ENCODE assay signal across 1 cellular context in the genomic region with DNA sequence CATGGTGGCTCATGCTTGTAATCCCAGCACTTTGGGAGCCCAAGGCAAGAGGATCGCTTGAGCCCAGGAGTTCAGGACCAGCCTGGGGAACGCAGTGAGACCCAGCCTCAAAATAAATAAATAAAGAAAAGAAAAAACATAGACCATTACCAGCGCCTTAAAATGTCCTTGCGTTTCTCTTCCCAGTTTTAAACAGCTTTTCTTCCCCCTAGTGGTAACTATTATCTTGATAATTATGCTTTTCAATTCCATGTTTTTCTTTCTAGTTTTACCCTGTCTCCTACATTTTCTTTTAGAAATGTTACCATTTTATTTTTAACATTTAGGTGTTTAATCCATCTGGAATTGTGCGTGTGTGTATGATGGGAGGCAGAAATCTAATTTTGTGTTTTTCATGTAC.
TF ChIP-seq lines count a peak whose summit lies in the region.

No MANE protein-coding gene starts in this region.

TF ChIP-seq in GM23338, 12 proteins besides CTCF, POLR2A, EP300 and RAD21 (continued from another document):
- TF ChIP-seq, protein P1, sequence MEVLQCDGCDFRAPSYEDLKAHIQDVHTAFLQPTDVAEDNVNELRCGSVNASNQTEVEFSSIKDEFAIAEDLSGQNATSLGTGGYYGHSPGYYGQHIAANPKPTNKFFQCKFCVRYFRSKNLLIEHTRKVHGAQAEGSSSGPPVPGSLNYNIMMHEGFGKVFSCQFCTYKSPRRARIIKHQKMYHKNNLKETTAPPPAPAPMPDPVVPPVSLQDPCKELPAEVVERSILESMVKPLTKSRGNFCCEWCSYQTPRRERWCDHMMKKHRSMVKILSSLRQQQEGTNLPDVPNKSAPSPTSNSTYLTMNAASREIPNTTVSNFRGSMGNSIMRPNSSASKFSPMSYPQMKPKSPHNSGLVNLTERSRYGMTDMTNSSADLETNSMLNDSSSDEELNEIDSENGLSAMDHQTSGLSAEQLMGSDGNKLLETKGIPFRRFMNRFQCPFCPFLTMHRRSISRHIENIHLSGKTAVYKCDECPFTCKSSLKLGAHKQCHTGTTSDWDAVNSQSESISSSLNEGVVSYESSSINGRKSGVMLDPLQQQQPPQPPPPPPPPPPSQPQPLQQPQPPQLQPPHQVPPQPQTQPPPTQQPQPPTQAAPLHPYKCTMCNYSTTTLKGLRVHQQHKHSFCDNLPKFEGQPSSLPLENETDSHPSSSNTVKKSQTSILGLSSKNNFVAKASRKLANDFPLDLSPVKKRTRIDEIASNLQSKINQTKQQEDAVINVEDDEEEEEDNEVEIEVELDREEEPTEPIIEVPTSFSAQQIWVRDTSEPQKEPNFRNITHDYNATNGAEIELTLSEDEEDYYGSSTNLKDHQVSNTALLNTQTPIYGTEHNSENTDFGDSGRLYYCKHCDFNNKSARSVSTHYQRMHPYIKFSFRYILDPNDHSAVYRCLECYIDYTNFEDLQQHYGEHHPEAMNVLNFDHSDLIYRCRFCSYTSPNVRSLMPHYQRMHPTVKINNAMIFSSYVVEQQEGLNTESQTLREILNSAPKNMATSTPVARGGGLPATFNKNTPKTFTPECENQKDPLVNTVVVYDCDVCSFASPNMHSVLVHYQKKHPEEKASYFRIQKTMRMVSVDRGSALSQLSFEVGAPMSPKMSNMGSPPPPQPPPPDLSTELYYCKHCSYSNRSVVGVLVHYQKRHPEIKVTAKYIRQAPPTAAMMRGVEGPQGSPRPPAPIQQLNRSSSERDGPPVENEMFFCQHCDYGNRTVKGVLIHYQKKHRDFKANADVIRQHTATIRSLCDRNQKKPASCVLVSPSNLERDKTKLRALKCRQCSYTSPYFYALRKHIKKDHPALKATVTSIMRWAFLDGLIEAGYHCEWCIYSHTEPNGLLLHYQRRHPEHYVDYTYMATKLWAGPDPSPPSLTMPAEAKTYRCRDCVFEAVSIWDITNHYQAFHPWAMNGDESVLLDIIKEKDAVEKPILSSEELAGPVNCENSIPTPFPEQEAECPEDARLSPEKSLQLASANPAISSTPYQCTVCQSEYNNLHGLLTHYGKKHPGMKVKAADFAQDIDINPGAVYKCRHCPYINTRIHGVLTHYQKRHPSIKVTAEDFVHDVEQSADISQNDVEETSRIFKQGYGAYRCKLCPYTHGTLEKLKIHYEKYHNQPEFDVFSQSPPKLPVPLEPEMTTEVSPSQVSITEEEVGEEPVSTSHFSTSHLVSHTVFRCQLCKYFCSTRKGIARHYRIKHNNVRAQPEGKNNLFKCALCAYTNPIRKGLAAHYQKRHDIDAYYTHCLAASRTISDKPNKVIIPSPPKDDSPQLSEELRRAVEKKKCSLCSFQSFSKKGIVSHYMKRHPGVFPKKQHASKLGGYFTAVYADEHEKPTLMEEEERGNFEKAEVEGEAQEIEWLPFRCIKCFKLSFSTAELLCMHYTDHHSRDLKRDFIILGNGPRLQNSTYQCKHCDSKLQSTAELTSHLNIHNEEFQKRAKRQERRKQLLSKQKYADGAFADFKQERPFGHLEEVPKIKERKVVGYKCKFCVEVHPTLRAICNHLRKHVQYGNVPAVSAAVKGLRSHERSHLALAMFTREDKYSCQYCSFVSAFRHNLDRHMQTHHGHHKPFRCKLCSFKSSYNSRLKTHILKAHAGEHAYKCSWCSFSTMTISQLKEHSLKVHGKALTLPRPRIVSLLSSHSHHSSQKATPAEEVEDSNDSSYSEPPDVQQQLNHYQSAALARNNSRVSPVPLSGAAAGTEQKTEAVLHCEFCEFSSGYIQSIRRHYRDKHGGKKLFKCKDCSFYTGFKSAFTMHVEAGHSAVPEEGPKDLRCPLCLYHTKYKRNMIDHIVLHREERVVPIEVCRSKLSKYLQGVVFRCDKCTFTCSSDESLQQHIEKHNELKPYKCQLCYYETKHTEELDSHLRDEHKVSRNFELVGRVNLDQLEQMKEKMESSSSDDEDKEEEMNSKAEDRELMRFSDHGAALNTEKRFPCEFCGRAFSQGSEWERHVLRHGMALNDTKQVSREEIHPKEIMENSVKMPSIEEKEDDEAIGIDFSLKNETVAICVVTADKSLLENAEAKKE (CRISPR knock-in tag; IDR thresholded peaks at IDR 0.05) = no peak
- TF ChIP-seq EZH2 (IDR thresholded peaks at IDR 0.05; ENCODE audit: low read depth, unreplicated experiment) = no peak
- TF ChIP-seq POLR2AphosphoS5 (IDR thresholded peaks at IDR 0.05; ENCODE audit: low read depth) = no peak
TF ChIP-seq in GM23338: peak in this region for 0.
